ENCODE assay signal across 15 cellular contexts in genomic region chr1:25729774-25730173, GRCh38.
DNase-seq lines count a peak whose midpoint lies in the region; TF ChIP-seq lines count a peak whose summit lies in the region.
"Had no signal": no experiment of that assay in that cellular context is flagged by ENCODE, and none has a peak within 500 bp of the region (broad histone marks: within the 10 kb centered on the region; RNA-seq: fewer than 3 reads in every experiment).

No MANE protein-coding gene starts in this region.

- 58 to 71% (median 62%) methylated on average over 2 to 3 of the region's 3 CpGs for WGBS in adrenal gland, 4 donors

- TF ChIP-seq CTCF in adrenal gland (IDR thresholded peaks at IDR 0.05) (no peak), neural cell (IDR thresholded peaks at IDR 0.05; ENCODE audit: poor library complexity, severe bottlenecking) (no peak)

- TF ChIP-seq RAD21 in neural cell (conservative IDR thresholded peaks at IDR 0.05): no peak

- peak overlapping the region; percentile 3 for H2AFZ ChIP-seq in neural cell (ENCODE audit: low read depth, low read length)

- no peak overlapping the region for H3K4me3 ChIP-seq in adrenal gland
- peak overlapping the region; percentile 8 for H3K4me3 ChIP-seq in neural cell (ENCODE audit: low read length)
- H3K4me3 ChIP-seq: gastrocnemius medialis, GM12878, tibial artery had no signal

- H3K79me2 ChIP-seq in neural cell (replicated peaks; ENCODE audit: insufficient read depth, low read length): no peaks in the 10 kb centered on the region

- H3F3A ChIP-seq in neural cell (ENCODE audit: insufficient read depth, low read length, poor library complexity, severe bottlenecking): no peaks in the 10 kb centered on the region

- H3K9me3 ChIP-seq in adrenal gland (replicated peaks in 1 of 3) (no peaks in the 10 kb centered on the region), neural cell (ENCODE audit: low read length) (no peaks in the 10 kb centered on the region)
- H3K9me3 ChIP-seq: gastrocnemius medialis, tibial artery had no signal

- no peaks in the 10 kb centered on the region for H4K20me1 ChIP-seq in neural cell (ENCODE audit: insufficient read depth)

- no peak for TF ChIP-seq POLR2A in adrenal gland (IDR thresholded peaks at IDR 0.05)

- H3K4me1 ChIP-seq in adrenal gland (replicated peaks in 1 of 2): peaks cover 6 to 32% of the 10 kb centered on the region in 2 donors

- no peak for TF ChIP-seq EP300 in neural cell (conservative IDR thresholded peaks at IDR 0.05; ENCODE audit: poor library complexity, severe bottlenecking)

- H3K9ac ChIP-seq in neural cell (ENCODE audit: low read length): peak overlapping the region; percentile 40

- H3K27me3 ChIP-seq in adrenal gland: no peaks in the 10 kb centered on the region
- H3K27me3 ChIP-seq in neural cell (ENCODE audit: insufficient read depth, low read depth, low read length): no peaks in the 10 kb centered on the region
- H3K27me3 ChIP-seq: brain microvascular endothelial cell, gastrocnemius medialis, tibial artery had no signal

- H3K36me3 ChIP-seq in adrenal gland (replicated peaks in 1 of 2) (no peaks in the 10 kb centered on the region), neural cell (ENCODE audit: insufficient read depth, low read length) (no peaks in the 10 kb centered on the region)
- H3K36me3 ChIP-seq: brain microvascular endothelial cell, gastrocnemius medialis, tibial artery had no signal

- intact Hi-C loops in adrenal gland (cut with DNase I): no loop called here

- DNase-seq in NCI-H510A treated with DMSO at 0.1 percent for 48 hours (lab: John Stamatoyannopoulos, UW) (peak; percentile 4), NCI-H510A (lab: John Stamatoyannopoulos, UW) (no peak), NCI-H1105 (lab: John Stamatoyannopoulos, UW) (peak; percentile 44), adrenal gland (peak in 6 of 7 donors; percentile 25 to 75 (median 60)), retina (no peak), caudate nucleus (lab: John Stamatoyannopoulos, UW) (no peak)
- no peak for DNase-seq in activated T-cell treated with anti-CD3 and anti-CD28 coated beads, Interleukin-2, amount 50 U/mL, for 1 hour
- DNase-seq: activated CD4-positive, alpha-beta memory T cell treated with anti-CD3 and anti-CD28 coated beads for 36 hours; brain microvascular endothelial cell; effector memory CD8-positive, alpha-beta T cell; gastrocnemius medialis; MM.1S; tibial artery had no signal

- H3K27ac ChIP-seq in adrenal gland (peak overlapping the region in 2 of 5 donors; percentile 36 to 44), neural cell (ENCODE audit: low read length) (peak overlapping the region; percentile 61), caudate nucleus (ENCODE audit: low read depth, low read length) (no peak overlapping the region)
- H3K27ac ChIP-seq: brain microvascular endothelial cell, gastrocnemius medialis, tibial artery had no signal

- no peaks in the 10 kb centered on the region for H3K9me2 ChIP-seq in neural cell (ENCODE audit: insufficient read depth, low read length)

- H3K4me2 ChIP-seq in neural cell (ENCODE audit: low read length): peak overlapping the region; percentile 7

TF ChIP-seq in neural cell, 6 proteins besides CTCF, POLR2A, EP300 and RAD21:
- no peak for TF ChIP-seq MXI1 (conservative IDR thresholded peaks at IDR 0.05; ENCODE audit: poor library complexity, severe bottlenecking)
- no peak for TF ChIP-seq POLR2AphosphoS5 (IDR thresholded peaks at IDR 0.05)
- no peak for TF ChIP-seq SMC3 (conservative IDR thresholded peaks at IDR 0.05; ENCODE audit: poor library complexity)
- no peak for TF ChIP-seq EZH2 (IDR thresholded peaks at IDR 0.05; ENCODE audit: borderline replicate concordance, insufficient read depth, low read length, poor library complexity, severe bottlenecking)
- no peak for TF ChIP-seq REST (IDR thresholded peaks at IDR 0.05; ENCODE audit: borderline replicate concordance)
- TF ChIP-seq TAF1 (IDR thresholded peaks at IDR 0.05; ENCODE audit: low read depth): no peak
TF ChIP-seq in neural cell: peak in this region for 0.

Comparison
In these comparisons a context has a peak if more than half of its experiments do, and no peak if none do; other contexts are left out.
1. DNase-seq: peak in NCI-H510A treated with DMSO at 0.1 percent for 48 hours (single experiment), NCI-H1105 (single experiment) and adrenal gland (6 of 7); none in NCI-H510A (single experiment), activated T-cell treated with anti-CD3 and anti-CD28 coated beads, Interleukin-2, amount 50 U/mL, for 1 hour (single experiment), retina (single experiment) and caudate nucleus (0 of 61).